ENCODE assay signal across 8 cellular contexts in genomic region chr19:708154-709141, GRCh38. TPM values are rescaled to one million over a fixed set of nuclear protein-coding genes. Genes with fewer than 3 reads are reported as not detected.
DNase-seq lines count a peak whose midpoint lies in the region; ATAC-seq and TF ChIP-seq lines count a peak whose summit lies in the region.

A gene with protein sequence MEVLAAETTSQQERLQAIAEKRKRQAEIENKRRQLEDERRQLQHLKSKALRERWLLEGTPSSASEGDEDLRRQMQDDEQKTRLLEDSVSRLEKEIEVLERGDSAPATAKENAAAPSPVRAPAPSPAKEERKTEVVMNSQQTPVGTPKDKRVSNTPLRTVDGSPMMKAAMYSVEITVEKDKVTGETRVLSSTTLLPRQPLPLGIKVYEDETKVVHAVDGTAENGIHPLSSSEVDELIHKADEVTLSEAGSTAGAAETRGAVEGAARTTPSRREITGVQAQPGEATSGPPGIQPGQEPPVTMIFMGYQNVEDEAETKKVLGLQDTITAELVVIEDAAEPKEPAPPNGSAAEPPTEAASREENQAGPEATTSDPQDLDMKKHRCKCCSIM (plus strand): TSS chr19:708935. CDS start chr19:709147, 212 bp downstream.

- H3K9me3 ChIP-seq in gastrocnemius medialis, result no peaks in the 10 kb centered on the region

- peaks cover 10 to 47% (median 44%) of the 10 kb centered on the region in 3 donors for H3K27me3 ChIP-seq in gastrocnemius medialis

- TF ChIP-seq CTCF in WTC11 (IDR thresholded peaks at IDR 0.05) (no peak), gastrocnemius medialis (IDR thresholded peaks at IDR 0.05 in 4 of 5, conservative IDR thresholded peaks at IDR 0.05 in 1 of 5) (peak in 1 of 5 experiments; percentile 42)

- peaks cover 26% of the 10 kb centered on the region for H3K27me3 Mint-ChIP-seq in WTC11 (ENCODE audit: low read depth)

- in situ Hi-C loops in gastrocnemius medialis (cut with MboI; ENCODE audit: low sequenced_read_pairs in 4 of 4), result no loop called here

- 0 out of 2 replicates have a peak, but pooled peaks have one; percentile 2 for ATAC-seq in WTC11
- ATAC-seq in gastrocnemius medialis, result no peak
- ATAC-seq in HG03025 (IDR thresholded peaks at IDR 0.05; ENCODE audit: low FRiP score, unreplicated experiment), result no peak
- no peak for ATAC-seq in esophagus mucosa
- no peak for ATAC-seq in HG02642 (IDR thresholded peaks at IDR 0.05; ENCODE audit: poor library complexity, unreplicated experiment)

- peak within 1 kb of the TSS; percentile 55 to 63 (median 60) for H3K4me3 ChIP-seq in gastrocnemius medialis

- peaks cover 10% of the 10 kb centered on the region for H3K4me1 Mint-ChIP-seq in WTC11

- intact Hi-C loops in gastrocnemius medialis (cut with DNase I; ENCODE audit: low total_unique reads), result no loop called here

- no peak within 1 kb of the TSS for H3K27ac Mint-ChIP-seq in WTC11

- H3K27ac ChIP-seq in gastrocnemius medialis, result peak within 1 kb of the TSS; percentile 80 to 83 (median 82)

- POLR2A ChIA-PET in HEK293T (lab: Yijun Ruan, JAX), result interaction anchor here (1.0 kb wide), 1 partner anchor 28 kb away, joined by 3 read pairs; no protein-coding TSS in a partner anchor
- POLR2A ChIA-PET in WTC11 (lab: Charles Lee), result no interaction called here

- H3K9me3 Mint-ChIP-seq in WTC11, result peaks cover 5% of the 10 kb centered on the region; the same call in 1 of the 2 replicates

- peak within 1 kb of the TSS; percentile 59 for H3K4me3 Mint-ChIP-seq in WTC11

- H3K36me3 Mint-ChIP-seq in WTC11, result peaks cover 4% of the 10 kb centered on the region

- TF ChIP-seq POLR2A in gastrocnemius medialis (IDR thresholded peaks at IDR 0.05), result no peak

- H3K36me3 ChIP-seq in gastrocnemius medialis, result no peaks in the 10 kb centered on the region

- H3K4me1 ChIP-seq in gastrocnemius medialis, result no peaks in the 10 kb centered on the region

- DNase-seq in HEK293T (ENCODE audit: extremely low spot score) (peak; percentile 54), WTC11 (ENCODE audit: low spot score) (peak; percentile 63), hypothalamus (lab: John Stamatoyannopoulos, UW) (peak in 29 of 51 donors; percentile 6 to 66 (median 38)), gastrocnemius medialis (no peak), putamen (ENCODE audit: low spot score) (no peak)

- CTCF ChIA-PET in HEK293T (lab: Yijun Ruan, JAX) (no interaction called here), WTC11 (lab: Charles Lee) (interaction anchor here (0.6 to 2.3 kb wide), 17 partner anchors 9 to 190 kb away, joined by 3 to 21 read pairs (median 6); partner anchors contain the start of gene RNF126)

TF ChIP-seq in HEK293T, 16 proteins besides CTCF, POLR2A, EP300 and RAD21:
- TF ChIP-seq TARDBP (IDR thresholded peaks at IDR 0.05), result no peak
- no peak for TF ChIP-seq SP1 (IDR thresholded peaks at IDR 0.05)
- no peak for TF ChIP-seq ELF4 (IDR thresholded peaks at IDR 0.05)
- TF ChIP-seq ARNT (IDR thresholded peaks at IDR 0.05), result no peak
- no peak for TF ChIP-seq LEF1 (IDR thresholded peaks at IDR 0.05; ENCODE audit: borderline replicate concordance)
- TF ChIP-seq L3MBTL2 (conservative IDR thresholded peaks at IDR 0.05), result no peak
- TF ChIP-seq SUZ12 (IDR thresholded peaks at IDR 0.05), result no peak

TF ChIP-seq in WTC11, 78 proteins besides CTCF, POLR2A, EP300 and RAD21:
- no peak for TF ChIP-seq SOX15 (CRISPR knock-in tag; IDR thresholded peaks at IDR 0.05)
- no peak for TF ChIP-seq ZNF317 (CRISPR knock-in tag; IDR thresholded peaks at IDR 0.05; ENCODE audit: borderline replicate concordance, low read depth)
- no peak for TF ChIP-seq JAZF1 (CRISPR knock-in tag; IDR thresholded peaks at IDR 0.05)
- TF ChIP-seq CREB1 (CRISPR knock-in tag; IDR thresholded peaks at IDR 0.05), result no peak
- TF ChIP-seq, protein P1, sequence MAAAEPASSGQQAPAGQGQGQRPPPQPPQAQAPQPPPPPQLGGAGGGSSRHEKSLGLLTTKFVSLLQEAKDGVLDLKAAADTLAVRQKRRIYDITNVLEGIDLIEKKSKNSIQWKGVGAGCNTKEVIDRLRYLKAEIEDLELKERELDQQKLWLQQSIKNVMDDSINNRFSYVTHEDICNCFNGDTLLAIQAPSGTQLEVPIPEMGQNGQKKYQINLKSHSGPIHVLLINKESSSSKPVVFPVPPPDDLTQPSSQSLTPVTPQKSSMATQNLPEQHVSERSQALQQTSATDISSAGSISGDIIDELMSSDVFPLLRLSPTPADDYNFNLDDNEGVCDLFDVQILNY (CRISPR knock-in tag; IDR thresholded peaks at IDR 0.05), result no peak
- no peak for TF ChIP-seq CBFB (CRISPR knock-in tag; IDR thresholded peaks at IDR 0.05; ENCODE audit: low read depth)
- TF ChIP-seq, protein P2, sequence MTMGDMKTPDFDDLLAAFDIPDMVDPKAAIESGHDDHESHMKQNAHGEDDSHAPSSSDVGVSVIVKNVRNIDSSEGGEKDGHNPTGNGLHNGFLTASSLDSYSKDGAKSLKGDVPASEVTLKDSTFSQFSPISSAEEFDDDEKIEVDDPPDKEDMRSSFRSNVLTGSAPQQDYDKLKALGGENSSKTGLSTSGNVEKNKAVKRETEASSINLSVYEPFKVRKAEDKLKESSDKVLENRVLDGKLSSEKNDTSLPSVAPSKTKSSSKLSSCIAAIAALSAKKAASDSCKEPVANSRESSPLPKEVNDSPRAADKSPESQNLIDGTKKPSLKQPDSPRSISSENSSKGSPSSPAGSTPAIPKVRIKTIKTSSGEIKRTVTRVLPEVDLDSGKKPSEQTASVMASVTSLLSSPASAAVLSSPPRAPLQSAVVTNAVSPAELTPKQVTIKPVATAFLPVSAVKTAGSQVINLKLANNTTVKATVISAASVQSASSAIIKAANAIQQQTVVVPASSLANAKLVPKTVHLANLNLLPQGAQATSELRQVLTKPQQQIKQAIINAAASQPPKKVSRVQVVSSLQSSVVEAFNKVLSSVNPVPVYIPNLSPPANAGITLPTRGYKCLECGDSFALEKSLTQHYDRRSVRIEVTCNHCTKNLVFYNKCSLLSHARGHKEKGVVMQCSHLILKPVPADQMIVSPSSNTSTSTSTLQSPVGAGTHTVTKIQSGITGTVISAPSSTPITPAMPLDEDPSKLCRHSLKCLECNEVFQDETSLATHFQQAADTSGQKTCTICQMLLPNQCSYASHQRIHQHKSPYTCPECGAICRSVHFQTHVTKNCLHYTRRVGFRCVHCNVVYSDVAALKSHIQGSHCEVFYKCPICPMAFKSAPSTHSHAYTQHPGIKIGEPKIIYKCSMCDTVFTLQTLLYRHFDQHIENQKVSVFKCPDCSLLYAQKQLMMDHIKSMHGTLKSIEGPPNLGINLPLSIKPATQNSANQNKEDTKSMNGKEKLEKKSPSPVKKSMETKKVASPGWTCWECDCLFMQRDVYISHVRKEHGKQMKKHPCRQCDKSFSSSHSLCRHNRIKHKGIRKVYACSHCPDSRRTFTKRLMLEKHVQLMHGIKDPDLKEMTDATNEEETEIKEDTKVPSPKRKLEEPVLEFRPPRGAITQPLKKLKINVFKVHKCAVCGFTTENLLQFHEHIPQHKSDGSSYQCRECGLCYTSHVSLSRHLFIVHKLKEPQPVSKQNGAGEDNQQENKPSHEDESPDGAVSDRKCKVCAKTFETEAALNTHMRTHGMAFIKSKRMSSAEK (CRISPR knock-in tag; IDR thresholded peaks at IDR 0.05; ENCODE audit: borderline replicate concordance), result no peak
- no peak for TF ChIP-seq FOXP1 (CRISPR knock-in tag; IDR thresholded peaks at IDR 0.05; ENCODE audit: borderline replicate concordance)
- TF ChIP-seq MYBL2 (CRISPR knock-in tag; IDR thresholded peaks at IDR 0.05), result no peak
- TF ChIP-seq MXD4 (CRISPR knock-in tag; IDR thresholded peaks at IDR 0.05; ENCODE audit: borderline replicate concordance), result no peak
- TF ChIP-seq, protein P3, sequence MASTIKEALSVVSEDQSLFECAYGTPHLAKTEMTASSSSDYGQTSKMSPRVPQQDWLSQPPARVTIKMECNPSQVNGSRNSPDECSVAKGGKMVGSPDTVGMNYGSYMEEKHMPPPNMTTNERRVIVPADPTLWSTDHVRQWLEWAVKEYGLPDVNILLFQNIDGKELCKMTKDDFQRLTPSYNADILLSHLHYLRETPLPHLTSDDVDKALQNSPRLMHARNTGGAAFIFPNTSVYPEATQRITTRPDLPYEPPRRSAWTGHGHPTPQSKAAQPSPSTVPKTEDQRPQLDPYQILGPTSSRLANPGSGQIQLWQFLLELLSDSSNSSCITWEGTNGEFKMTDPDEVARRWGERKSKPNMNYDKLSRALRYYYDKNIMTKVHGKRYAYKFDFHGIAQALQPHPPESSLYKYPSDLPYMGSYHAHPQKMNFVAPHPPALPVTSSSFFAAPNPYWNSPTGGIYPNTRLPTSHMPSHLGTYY (CRISPR knock-in tag; IDR thresholded peaks at IDR 0.05), result no peak
- TF ChIP-seq, protein P4, sequence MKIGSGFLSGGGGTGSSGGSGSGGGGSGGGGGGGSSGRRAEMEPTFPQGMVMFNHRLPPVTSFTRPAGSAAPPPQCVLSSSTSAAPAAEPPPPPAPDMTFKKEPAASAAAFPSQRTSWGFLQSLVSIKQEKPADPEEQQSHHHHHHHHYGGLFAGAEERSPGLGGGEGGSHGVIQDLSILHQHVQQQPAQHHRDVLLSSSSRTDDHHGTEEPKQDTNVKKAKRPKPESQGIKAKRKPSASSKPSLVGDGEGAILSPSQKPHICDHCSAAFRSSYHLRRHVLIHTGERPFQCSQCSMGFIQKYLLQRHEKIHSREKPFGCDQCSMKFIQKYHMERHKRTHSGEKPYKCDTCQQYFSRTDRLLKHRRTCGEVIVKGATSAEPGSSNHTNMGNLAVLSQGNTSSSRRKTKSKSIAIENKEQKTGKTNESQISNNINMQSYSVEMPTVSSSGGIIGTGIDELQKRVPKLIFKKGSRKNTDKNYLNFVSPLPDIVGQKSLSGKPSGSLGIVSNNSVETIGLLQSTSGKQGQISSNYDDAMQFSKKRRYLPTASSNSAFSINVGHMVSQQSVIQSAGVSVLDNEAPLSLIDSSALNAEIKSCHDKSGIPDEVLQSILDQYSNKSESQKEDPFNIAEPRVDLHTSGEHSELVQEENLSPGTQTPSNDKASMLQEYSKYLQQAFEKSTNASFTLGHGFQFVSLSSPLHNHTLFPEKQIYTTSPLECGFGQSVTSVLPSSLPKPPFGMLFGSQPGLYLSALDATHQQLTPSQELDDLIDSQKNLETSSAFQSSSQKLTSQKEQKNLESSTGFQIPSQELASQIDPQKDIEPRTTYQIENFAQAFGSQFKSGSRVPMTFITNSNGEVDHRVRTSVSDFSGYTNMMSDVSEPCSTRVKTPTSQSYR (CRISPR knock-in tag; IDR thresholded peaks at IDR 0.05), result no peak
- TF ChIP-seq TP53 (CRISPR knock-in tag; IDR thresholded peaks at IDR 0.05), result no peak
- TF ChIP-seq NR2C2 (CRISPR knock-in tag; IDR thresholded peaks at IDR 0.05), result no peak
- no peak for TF ChIP-seq ZNF232 (CRISPR knock-in tag; IDR thresholded peaks at IDR 0.05)
- TF ChIP-seq ATF3 (CRISPR knock-in tag; conservative IDR thresholded peaks at IDR 0.05), result no peak
- no peak for TF ChIP-seq TCF7 (CRISPR knock-in tag; IDR thresholded peaks at IDR 0.05; ENCODE audit: low read depth)

RNA-seq across cellular contexts. Expression of the gene that starts here (rescaled TPM):
- total RNA-seq in WTC11 (2021) (17.7 to 25.6 TPM (median 22.1 TPM) in 3 replicates), gastrocnemius medialis (10 to 100 TPM in 1 of 4 donors, 1 to 10 TPM in 3; 4.4 to 10.2 (median 7.2) TPM), esophagus mucosa (2.0 TPM)

Comparison
In these comparisons a context has a peak if more than half of its experiments do, and no peak if none do; other contexts are left out.
1. DNase-seq: peak in HEK293T (single experiment), WTC11 (single experiment) and hypothalamus (29 of 51); none in gastrocnemius medialis (0 of 2) and putamen (single experiment).